In the genomic region with DNA sequence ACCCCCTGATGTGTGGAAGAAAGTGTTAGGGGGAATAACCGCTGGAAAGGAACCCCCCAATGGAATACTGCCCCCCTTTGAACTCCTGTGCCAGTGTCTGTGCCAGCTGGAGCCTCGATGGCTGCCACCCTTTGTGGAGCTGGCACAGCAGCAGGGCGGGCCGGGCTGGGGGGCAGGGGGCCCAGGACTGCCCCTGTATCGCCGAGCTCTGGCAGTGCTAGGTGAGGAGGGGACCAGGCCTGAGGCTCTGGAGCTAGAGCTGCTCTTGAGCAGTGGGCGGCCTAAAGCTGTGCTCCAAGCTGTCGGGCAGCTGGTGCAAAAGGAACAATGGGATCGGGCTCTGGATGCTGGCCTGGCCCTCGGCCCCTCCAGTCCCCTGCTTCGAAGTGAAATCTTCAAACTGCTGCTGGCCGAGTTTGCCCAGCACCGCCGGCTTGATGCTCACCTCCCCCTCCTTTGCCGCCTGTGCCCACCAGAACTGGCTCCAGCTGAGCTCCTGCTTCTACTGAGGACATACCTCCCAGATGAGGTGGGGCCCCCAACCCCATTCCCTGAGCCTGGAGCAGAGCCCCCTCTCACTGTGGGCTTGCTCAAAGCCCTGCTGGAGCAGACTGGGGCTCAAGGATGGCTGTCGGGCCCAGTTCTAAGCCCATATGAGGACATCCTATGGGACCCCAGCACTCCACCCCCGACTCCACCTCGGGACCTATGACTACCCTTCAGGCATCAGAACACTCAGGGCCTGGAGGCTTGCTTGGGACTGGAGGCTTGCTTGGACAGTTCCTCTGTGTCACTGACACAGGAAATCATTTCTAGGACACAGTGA, we compare ENCODE assay signal across 11 cellular contexts. TPM values are rescaled to one million over a fixed set of nuclear protein-coding genes. Genes with fewer than 3 reads are reported as not detected.
A peak's percentile ranks its signal among the peaks of the same experiment; 100 is the strongest.
DNase-seq lines count a peak whose midpoint lies in the region; ATAC-seq and TF ChIP-seq lines count a peak whose summit lies in the region.
"Had no signal": no experiment of that assay in that cellular context is flagged by ENCODE, and none has a peak within 500 bp of the region (broad histone marks: within the 10 kb centered on the region; RNA-seq: fewer than 3 reads in every experiment).

No MANE protein-coding gene starts in this region.

- H3K27ac ChIP-seq in BLaER1 = peak overlapping the region; percentile 30; the same call in 1 of the 2 replicates
- H3K27ac ChIP-seq in DOHH2 (ENCODE audit: low read depth, low read length) = no peak overlapping the region
- H3K27ac ChIP-seq in left lung = no peak overlapping the region

- peak overlapping the region; percentile 99 for H3K4me2 ChIP-seq in BLaER1
- H3K4me2 ChIP-seq in DOHH2 (ENCODE audit: low read length) = peak overlapping the region; percentile 90; the same call in 1 of the 2 replicates

- intact Hi-C loops in left lung (cut with DNase I) = no loop called here

- H3K4me3 ChIP-seq in BLaER1 (peak overlapping the region; percentile 90; the same call in 1 of the 2 replicates), DOHH2 (ENCODE audit: low read length) (no peak overlapping the region), left lung (peak overlapping the region in 1 of 2 donors; percentile 84)

- TF ChIP-seq CTCF in DOHH2 (IDR thresholded peaks at IDR 0.05; ENCODE audit: low read depth, low read length, poor library complexity, severe bottlenecking) (no peak), brain (conservative IDR thresholded peaks at IDR 0.05) (no peak), nephron (IDR thresholded peaks at IDR 0.05; ENCODE audit: unreplicated experiment in 3 of 3) (no peak), left lung (IDR thresholded peaks at IDR 0.05) (no peak)

- H4K20me1 ChIP-seq in BLaER1 (peaks cover 50% of the 10 kb centered on the region), DOHH2 (ENCODE audit: control insufficient read depth, insufficient read depth, low read depth, low read length) (peaks cover 11% of the 10 kb centered on the region)

- peaks cover 30% of the 10 kb centered on the region for H3K4me1 ChIP-seq in BLaER1
- peaks cover 35% of the 10 kb centered on the region for H3K4me1 ChIP-seq in DOHH2 (ENCODE audit: control insufficient read depth, low read length)
- peaks cover 20 to 47% of the 10 kb centered on the region in 2 donors for H3K4me1 ChIP-seq in left lung

- no peaks in the 10 kb centered on the region for H3K9me3 Mint-ChIP-seq in brain
- no peaks in the 10 kb centered on the region for H3K9me3 Mint-ChIP-seq in nephron

- H3K9me3 ChIP-seq in BLaER1 = no peaks in the 10 kb centered on the region
- H3K9me3 ChIP-seq in DOHH2 (ENCODE audit: control insufficient read depth, insufficient read depth, low read length) = no peaks in the 10 kb centered on the region
- H3K9me3 ChIP-seq in left lung = no peaks in the 10 kb centered on the region

- H3K4me1 Mint-ChIP-seq in brain (peaks cover 27% of the 10 kb centered on the region), nephron (peaks cover 5% of the 10 kb centered on the region)

- H3F3A ChIP-seq in DOHH2 (ENCODE audit: control insufficient read depth, insufficient read depth) = no peaks in the 10 kb centered on the region

- peak overlapping the region; percentile 89 for H3K9ac ChIP-seq in BLaER1

- H3K4me3 Mint-ChIP-seq in brain (peak overlapping the region in 4 of 5 experiments; percentile 16 to 67 (median 56)), nephron (peak overlapping the region; percentile 63 to 88 (median 70))

- H3K27me3 Mint-ChIP-seq in brain = peaks cover 17% of the 10 kb centered on the region
- peaks cover 8% of the 10 kb centered on the region for H3K27me3 Mint-ChIP-seq in nephron (ENCODE audit: low read depth)

- H3K9me2 ChIP-seq in DOHH2 (replicated peaks; ENCODE audit: control insufficient read depth, low read length) = no peaks in the 10 kb centered on the region

- ATAC-seq in left lung = no peak
- no peak for ATAC-seq in GM21619 (IDR thresholded peaks at IDR 0.05; ENCODE audit: unreplicated experiment)

- DNase-seq in NCI-H446 treated with DMSO at 0.1 percent for 48 hours (lab: John Stamatoyannopoulos, UW) = no peak
- DNase-seq in left lung = no peak
- DNase-seq in SKM-1 treated with dmso at 0.1 percent for 144 hours (lab: John Stamatoyannopoulos, UW; ENCODE audit: unreplicated experiment) = no peak
- DNase-seq: cerebellar nuclear complex, HCEC 1CT, KBM-7 had no signal

- peak overlapping the region in 3 of 5 experiments; percentile 17 to 54 (median 32) for H3K27ac Mint-ChIP-seq in brain
- no peak overlapping the region for H3K27ac Mint-ChIP-seq in nephron

- H3K36me3 ChIP-seq in BLaER1 (peaks cover 39% of the 10 kb centered on the region), DOHH2 (ENCODE audit: control insufficient read depth, low read length) (peaks cover 41% of the 10 kb centered on the region), left lung (peaks cover 0 to 21% of the 10 kb centered on the region in 2 donors)

- H3K79me2 ChIP-seq in DOHH2 (ENCODE audit: control insufficient read depth, low read length) = peaks cover 45% of the 10 kb centered on the region

- no peaks in the 10 kb centered on the region for H3K36me3 Mint-ChIP-seq in brain
- H3K36me3 Mint-ChIP-seq in nephron (ENCODE audit: low read depth) = no peaks in the 10 kb centered on the region

- H3K27me3 ChIP-seq in BLaER1 (no peaks in the 10 kb centered on the region), DOHH2 (ENCODE audit: control insufficient read depth, low read length) (no peaks in the 10 kb centered on the region), left lung (no peaks in the 10 kb centered on the region)

RNA-seq across cellular contexts. Expression of a gene that starts 2.2 kb away (rescaled TPM):
- 6.3 TPM for polyA plus RNA-seq in brain (ENCODE audit: insufficient read depth, low read depth, low replicate concordance)
- total RNA-seq in left lung = 10 to 100 TPM; 19.1 to 21.0 TPM

RNA-seq across cellular contexts. Expression of a gene that starts 11.3 kb away (rescaled TPM):
- polyA plus RNA-seq in brain (ENCODE audit: insufficient read depth, low read depth, low replicate concordance) = 11.3 TPM
- total RNA-seq in left lung = 10 to 100 TPM; 24.0 to 26.2 TPM

RNA-seq across cellular contexts. Expression of a gene that starts 52.9 kb away (rescaled TPM):
- 56.2 TPM for polyA plus RNA-seq in brain (ENCODE audit: insufficient read depth, low read depth, low replicate concordance)
- total RNA-seq in left lung = 10 to 100 TPM; 40.3 to 51.0 TPM

Comparison
In these comparisons a context has a peak if more than half of its experiments do, and no peak if none do; other contexts are left out.
1. H3K27ac Mint-ChIP-seq: peak in brain (3 of 5); none in nephron (0 of 3).